In genomic region chr21:39381009-39381408, GRCh38 we compare ENCODE assay signal across 7 cellular contexts. TPM values are rescaled to one million over a fixed set of nuclear protein-coding genes. Genes with fewer than 3 reads are reported as not detected.
DNase-seq lines count a peak whose midpoint lies in the region; ATAC-seq and TF ChIP-seq lines count a peak whose summit lies in the region.

No MANE protein-coding gene starts in this region.

- no peaks in the 10 kb centered on the region for H3K27me3 Mint-ChIP-seq in progenitor cell of endocrine pancreas

- POLR2A ChIA-PET in RWPE1 (lab: Yijun Ruan, JAX; ENCODE audit: low non-redundant PET), result interaction anchor here (1.5 kb wide), 1 partner anchor 31 kb away, joined by 5 read pairs; no protein-coding TSS in a partner anchor

- no peak for TF ChIP-seq EP300 in esophagus muscularis mucosa (IDR thresholded peaks at IDR 0.05)

- DNase-seq in H7 (no peak), RWPE1 (ENCODE audit: low spot score) (no peak), esophagus muscularis mucosa (ENCODE audit: extremely low spot score) (no peak), progenitor cell of endocrine pancreas (ENCODE audit: low spot score, unreplicated experiment) (no peak), NCI-H774 (lab: John Stamatoyannopoulos, UW) (no peak), retina (no peak)

- no peaks in the 10 kb centered on the region for H3K9me3 Mint-ChIP-seq in progenitor cell of endocrine pancreas (ENCODE audit: low read depth)

- no peak for TF ChIP-seq CTCF in RWPE1 (conservative IDR thresholded peaks at IDR 0.05; ENCODE audit: low read depth)
- TF ChIP-seq CTCF in esophagus muscularis mucosa (IDR thresholded peaks at IDR 0.05), result no peak
- no peak for TF ChIP-seq CTCF in progenitor cell of endocrine pancreas (IDR thresholded peaks at IDR 0.05; ENCODE audit: unreplicated experiment)

- H3K27ac ChIP-seq in RWPE1 (peak overlapping the region; percentile 91), esophagus muscularis mucosa (replicated peaks in 1 of 4) (peak overlapping the region; percentile 91 to 97 (median 94))

- WGBS in esophagus muscularis mucosa, result 20% methylated on average over 12 of the region's 12 CpGs

- H3K4me3 Mint-ChIP-seq in progenitor cell of endocrine pancreas (ENCODE audit: low read depth), result peak overlapping the region; percentile 91

- no peaks in the 10 kb centered on the region for H3K9me3 ChIP-seq in esophagus muscularis mucosa

- intact Hi-C loops in esophagus muscularis mucosa (cut with DNase I), result loop anchor here (10.0 kb wide), 1 partner anchor 196 kb away; the partner anchor contains the start of gene PSMG1

- H3K27me3 ChIP-seq in H7 (ENCODE audit: control insufficient read depth, insufficient read depth, low read length), result no peaks in the 10 kb centered on the region
- no peaks in the 10 kb centered on the region for H3K27me3 ChIP-seq in esophagus muscularis mucosa

- peaks cover 14 to 51% (median 38%) of the 10 kb centered on the region in 4 donors for H3K4me1 ChIP-seq in esophagus muscularis mucosa

- H3K4me1 Mint-ChIP-seq in progenitor cell of endocrine pancreas (ENCODE audit: low read depth), result peaks cover 5% of the 10 kb centered on the region

- H3K36me3 ChIP-seq in H7 (replicated peaks; ENCODE audit: control insufficient read depth, insufficient read depth, low read length) (no peaks in the 10 kb centered on the region; the same call in 1 of the 2 replicates), esophagus muscularis mucosa (peaks cover 0 to 18% (median 2%) of the 10 kb centered on the region in 4 donors)

- H3K36me3 Mint-ChIP-seq in progenitor cell of endocrine pancreas (ENCODE audit: insufficient read depth), result peaks cover 2% of the 10 kb centered on the region

- CTCF ChIA-PET in RWPE1 (lab: Yijun Ruan, JAX), result interaction anchor here (1.0 kb wide), 1 partner anchor 10 kb away, joined by 4 read pairs; no protein-coding TSS in a partner anchor

- no peak overlapping the region for H3K27ac Mint-ChIP-seq in progenitor cell of endocrine pancreas

- no peak for ATAC-seq in HG02852 (IDR thresholded peaks at IDR 0.05; ENCODE audit: unreplicated experiment)

- H3K4me3 ChIP-seq in H7 (ENCODE audit: insufficient read depth, low read depth, low read length), result peak overlapping the region; percentile 78
- peak overlapping the region; percentile 71 to 79 (median 74) for H3K4me3 ChIP-seq in esophagus muscularis mucosa

- TF ChIP-seq POLR2A in esophagus muscularis mucosa (IDR thresholded peaks at IDR 0.05; ENCODE audit: low read depth), result no peak

RNA-seq across cellular contexts. Expression of gene HMGN1, which starts 32.1 kb away (rescaled TPM):
- total RNA-seq in H7 (2014; rRNA removed; shearing (Covaris generic)), result 310 and 389 TPM in 2 replicates
- total RNA-seq in esophagus muscularis mucosa (10 to 100 TPM; 69.1 to 77.4 (median 72.1) TPM), progenitor cell of endocrine pancreas (596 and 597 TPM in 2 replicates)
